ENCODE assay signal across 20 cellular contexts in genomic region chr6:169145476-169145875, GRCh38.
DNase-seq lines count a peak whose midpoint lies in the region; ATAC-seq and TF ChIP-seq lines count a peak whose summit lies in the region.
"Had no signal": no experiment of that assay in that cellular context is flagged by ENCODE, and none has a peak within 500 bp of the region (broad histone marks: within the 10 kb centered on the region; RNA-seq: fewer than 3 reads in every experiment).

No MANE protein-coding gene starts in this region.

- in situ Hi-C loops in gastrocnemius medialis (cut with MboI; ENCODE audit: low sequenced_read_pairs in 4 of 4) (no loop called here), G401 (cut with HindIII; ENCODE audit: low sequenced_read_pairs) (no loop called here)

- TF ChIP-seq CTCF in WI38 (IDR thresholded peaks at IDR 0.05; ENCODE audit: low read depth, low read length) (no peak), fibroblast of villous mesenchyme (IDR thresholded peaks at IDR 0.05; ENCODE audit: insufficient read depth, low read depth, low read length) (no peak), ovary (IDR thresholded peaks at IDR 0.05) (no peak), gastrocnemius medialis (IDR thresholded peaks at IDR 0.05 in 4 of 5, conservative IDR thresholded peaks at IDR 0.05 in 1 of 5) (no peak), psoas muscle (IDR thresholded peaks at IDR 0.05) (no peak)

- DNase-seq in AG08396 (ENCODE audit: low spot score) = peak; percentile 64
- DNase-seq in fibroblast of villous mesenchyme (ENCODE audit: low read depth) = peak; percentile 87
- DNase-seq in ovary = peak in 1 of 5 donors; percentile 24
- no peak for DNase-seq in gastrocnemius medialis
- no peak for DNase-seq in psoas muscle
- DNase-seq in G401 (ENCODE audit: low spot score) = no peak
- DNase-seq: activated CD4-positive, alpha-beta T cell treated with anti-CD3 and anti-CD28 coated beads for 48 hours; CD4-positive, CD25-positive, alpha-beta regulatory T cell; DMS153; KG1; NCI-H187; NCI-H748 treated with DMSO at 0.1 percent for 48 hours; OCI-M1; Right ventricle myocardium superior had no signal

- WGBS in ovary, 3 donors = 11 to 32% (median 12%) methylated on average over 6 of the region's 6 CpGs
- 74 to 82% (median 79%) methylated on average over 6 of the region's 6 CpGs for WGBS in psoas muscle, 3 donors

- H3K36me3 ChIP-seq in ovary (no peaks in the 10 kb centered on the region), gastrocnemius medialis (no peaks in the 10 kb centered on the region), psoas muscle (ENCODE audit: insufficient read depth in 1 of 2, low read depth in 1 of 2) (no peaks in the 10 kb centered on the region)
- H3K36me3 ChIP-seq: suprapubic skin had no signal

- intact Hi-C loops in ovary (cut with DNase I) (no loop called here), gastrocnemius medialis (cut with DNase I; ENCODE audit: low total_unique reads) (loop anchor here (10.0 kb wide), 1 partner anchor 181 kb away; no protein-coding TSS in a partner anchor), psoas muscle (cut with DNase I) (no loop called here)

- ATAC-seq in HG03039 (IDR thresholded peaks at IDR 0.05; ENCODE audit: unreplicated experiment) = no peak
- ATAC-seq in gastrocnemius medialis = no peak
- no peak for ATAC-seq in psoas muscle
- ATAC-seq: A549, left lobe of liver had no signal

- H3K9me3 ChIP-seq in ovary = no peaks in the 10 kb centered on the region
- H3K9me3 ChIP-seq in gastrocnemius medialis = no peaks in the 10 kb centered on the region
- no peaks in the 10 kb centered on the region for H3K9me3 ChIP-seq in psoas muscle

- H3K27me3 ChIP-seq in ovary (no peaks in the 10 kb centered on the region), gastrocnemius medialis (no peaks in the 10 kb centered on the region), psoas muscle (ENCODE audit: insufficient read depth in 3 of 3, low read length in 2 of 3) (no peaks in the 10 kb centered on the region)
- H3K27me3 ChIP-seq: suprapubic skin had no signal

- TF ChIP-seq POLR2A in ovary (IDR thresholded peaks at IDR 0.05) (no peak), gastrocnemius medialis (IDR thresholded peaks at IDR 0.05) (no peak)

- no peak for TF ChIP-seq EP300 in ovary (IDR thresholded peaks at IDR 0.05)

- peak overlapping the region; percentile 23; the same call in 1 of the 2 replicates for H3K4me3 ChIP-seq in WI38 (ENCODE audit: low read depth, low read length)
- H3K4me3 ChIP-seq in fibroblast of villous mesenchyme (ENCODE audit: low read depth, low read length) = no peak overlapping the region
- H3K4me3 ChIP-seq in ovary = no peak overlapping the region
- no peak overlapping the region for H3K4me3 ChIP-seq in gastrocnemius medialis
- H3K4me3 ChIP-seq in psoas muscle = no peak overlapping the region
- H3K4me3 ChIP-seq: A549, coronary artery, suprapubic skin had no signal

- H3K4me1 ChIP-seq in ovary (ENCODE audit: insufficient read depth) (peaks cover 24% of the 10 kb centered on the region), gastrocnemius medialis (peaks cover 16 to 17% of the 10 kb centered on the region in 2 donors), psoas muscle (peaks cover 14% of the 10 kb centered on the region)
- H3K4me1 ChIP-seq: A549 had no signal

- peak overlapping the region; percentile 18 to 61 for H3K27ac ChIP-seq in ovary
- H3K27ac ChIP-seq in gastrocnemius medialis = no peak overlapping the region
- no peak overlapping the region for H3K27ac ChIP-seq in psoas muscle
- H3K27ac ChIP-seq: A549, coronary artery had no signal

Comparison
In these comparisons a context has a peak if more than half of its experiments do, and no peak if none do; other contexts are left out.
1. DNase-seq: peak in AG08396 (single experiment) and fibroblast of villous mesenchyme (single experiment); none in gastrocnemius medialis (0 of 2), psoas muscle (0 of 2) and G401 (single experiment).
2. H3K27ac ChIP-seq: peak in ovary (2 of 2); none in gastrocnemius medialis (0 of 4) and psoas muscle (single experiment).